Comparison of ENCODE assay signal across 8 cellular contexts in the genomic region with DNA sequence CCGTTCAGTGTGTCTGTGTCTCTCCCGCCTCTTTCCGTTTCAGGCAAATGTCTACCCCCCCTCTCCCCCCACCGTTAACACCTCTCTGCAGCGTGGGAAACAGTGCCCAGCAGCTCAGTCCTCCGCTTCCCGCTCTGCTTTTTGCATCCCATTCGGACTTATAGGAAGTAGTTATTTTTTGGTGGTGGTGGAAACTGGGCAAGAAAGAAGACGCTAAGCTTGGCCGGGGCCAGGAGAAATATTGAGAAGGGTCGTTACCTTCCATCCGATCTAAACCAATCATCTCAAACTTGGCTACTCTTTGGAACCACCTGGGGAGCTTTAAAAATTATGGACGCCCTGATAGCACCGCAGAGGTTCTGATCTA. TPM values are rescaled to one million over a fixed set of nuclear protein-coding genes. Genes with fewer than 3 reads are reported as not detected.
DNase-seq lines count a peak whose midpoint lies in the region; ATAC-seq and TF ChIP-seq lines count a peak whose summit lies in the region.

No MANE protein-coding gene starts in this region.

- H3K9me3 ChIP-seq in MM.1S (replicated peaks; ENCODE audit: insufficient read depth, low read length), result no peaks in the 10 kb centered on the region

- ATAC-seq in GM19351 (IDR thresholded peaks at IDR 0.05; ENCODE audit: unreplicated experiment), result no peak

- H3K4me3 ChIP-seq in MM.1S (ENCODE audit: low read length), result peak overlapping the region; percentile 51

- no peaks in the 10 kb centered on the region for H3F3A ChIP-seq in MM.1S (ENCODE audit: insufficient read depth, low read length)

- peak overlapping the region; percentile 26; the same call in 1 of the 2 replicates for H3K9ac ChIP-seq in MM.1S (ENCODE audit: low read length)

- peak overlapping the region; percentile 98 for H3K4me2 ChIP-seq in MM.1S (ENCODE audit: low read depth, low read length)

- H3K4me1 ChIP-seq in MM.1S (ENCODE audit: low read length), result 0 out of 2 replicates have a peak, but pooled peaks cover 7% of the 10 kb centered on the region

- H3K79me2 ChIP-seq in MM.1S (ENCODE audit: low read length), result no peaks in the 10 kb centered on the region

- peaks cover 20% of the 10 kb centered on the region for H3K27me3 ChIP-seq in MM.1S (replicated peaks; ENCODE audit: insufficient read depth, low read length)

- H3K4me3 Mint-ChIP-seq in dendritic cell treated with granulocyte-macrophage colony-stimulating factor and Interleukin-4, amounts not matched to agents 40 ng/mL and 50 ng/mL, for 4 days, result peak overlapping the region; percentile 62
- peak overlapping the region; percentile 82 for H3K4me3 Mint-ChIP-seq in neural crest cell

- H3K27me3 Mint-ChIP-seq in dendritic cell treated with granulocyte-macrophage colony-stimulating factor and Interleukin-4, amounts not matched to agents 40 ng/mL and 50 ng/mL, for 4 days, result peaks cover 81% of the 10 kb centered on the region
- H3K27me3 Mint-ChIP-seq in neural crest cell (ENCODE audit: low read depth), result peaks cover 93% of the 10 kb centered on the region

- intact Hi-C loops in dendritic cell treated with granulocyte-macrophage colony-stimulating factor and Interleukin-4, amounts not matched to agents 40 ng/mL and 50 ng/mL, for 4 days (cut with micrococcal nuclease), result loop anchor here (2.0 kb wide), 1 partner anchor 25 kb away; no protein-coding TSS in a partner anchor

- no peak overlapping the region for H3K27ac ChIP-seq in MM.1S (ENCODE audit: low read length)

- no peaks in the 10 kb centered on the region for H3K36me3 ChIP-seq in MM.1S (replicated peaks; ENCODE audit: insufficient read depth, low read length)

- TF ChIP-seq CTCF in MM.1S (IDR thresholded peaks at IDR 0.05; ENCODE audit: low read length), result no peak
- TF ChIP-seq CTCF in neural crest cell (conservative IDR thresholded peaks at IDR 0.05), result no peak

- DNase-seq in ELF-1 (ENCODE audit: low read depth, low spot score) (peak; percentile 16), MM.1S (no peak), neural crest cell (ENCODE audit: low read depth, low spot score) (no peak), mucosa of gallbladder (ENCODE audit: low spot score) (no peak), RKO (ENCODE audit: low spot score) (no peak), NCI-H187 (lab: John Stamatoyannopoulos, UW) (no peak)

- H3K9me2 ChIP-seq in MM.1S (replicated peaks; ENCODE audit: insufficient read depth, low read length), result no peaks in the 10 kb centered on the region

- H2AFZ ChIP-seq in MM.1S (ENCODE audit: low read length), result peak overlapping the region; percentile 94

- H3K27ac Mint-ChIP-seq in dendritic cell treated with granulocyte-macrophage colony-stimulating factor and Interleukin-4, amounts not matched to agents 40 ng/mL and 50 ng/mL, for 4 days, result no peak overlapping the region
- no peak overlapping the region for H3K27ac Mint-ChIP-seq in neural crest cell (ENCODE audit: unreplicated experiment)

- H3K36me3 Mint-ChIP-seq in dendritic cell treated with granulocyte-macrophage colony-stimulating factor and Interleukin-4, amounts not matched to agents 40 ng/mL and 50 ng/mL, for 4 days (ENCODE audit: low read depth), result no peaks in the 10 kb centered on the region
- H3K36me3 Mint-ChIP-seq in neural crest cell (ENCODE audit: low read depth), result peaks cover 7% of the 10 kb centered on the region

- H3K9me3 Mint-ChIP-seq in dendritic cell treated with granulocyte-macrophage colony-stimulating factor and Interleukin-4, amounts not matched to agents 40 ng/mL and 50 ng/mL, for 4 days, result peaks cover 8% of the 10 kb centered on the region
- peaks cover 7% of the 10 kb centered on the region for H3K9me3 Mint-ChIP-seq in neural crest cell

- H4K20me1 ChIP-seq in MM.1S (ENCODE audit: insufficient read depth, low read length), result no peaks in the 10 kb centered on the region

- H3K4me1 Mint-ChIP-seq in dendritic cell treated with granulocyte-macrophage colony-stimulating factor and Interleukin-4, amounts not matched to agents 40 ng/mL and 50 ng/mL, for 4 days (ENCODE audit: low read depth), result peaks cover 26% of the 10 kb centered on the region
- H3K4me1 Mint-ChIP-seq in neural crest cell, result peaks cover 11% of the 10 kb centered on the region

RNA-seq across cellular contexts. Expression of gene HLF, which starts 0.5 kb away (rescaled TPM):
- total RNA-seq in neural crest cell (not detected in 2 replicates), mucosa of gallbladder (18.3 TPM)

Comparison
In these comparisons a context has a peak if more than half of its experiments do, and no peak if none do; other contexts are left out.
1. RNA of gene HLF, which starts 0.5 kb away (total RNA-seq): 18.3 TPM in mucosa of gallbladder (single experiment); not detected in neural crest cell; every median in the first group is over 10 times any median in the second.